In genomic region chr3:29758108-29759020, GRCh38 we compare ENCODE assay signal across 11 cellular contexts.
DNase-seq lines count a peak whose midpoint lies in the region; ATAC-seq, FAIRE-seq and TF ChIP-seq lines count a peak whose summit lies in the region.
"Had no signal": no experiment of that assay in that cellular context is flagged by ENCODE, and none has a peak within 500 bp of the region (broad histone marks: within the 10 kb centered on the region; RNA-seq: fewer than 3 reads in every experiment).

No MANE protein-coding gene starts in this region.

- TF ChIP-seq CTCF in HFFc6 (IDR thresholded peaks at IDR 0.05) (no peak), brain microvascular endothelial cell (IDR thresholded peaks at IDR 0.05; ENCODE audit: low read depth, low read length, missing control alignments) (no peak), keratinocyte (optimal IDR thresholded peaks at IDR 0.05 in 1 of 3, IDR thresholded peaks at IDR 0.05 in 1 of 3, conservative IDR thresholded peaks at IDR 0.05 in 1 of 3; ENCODE audit: extremely low read depth in 1 of 3, insufficient read depth in 2 of 3, low read length in 3 of 3) (no peak), smooth muscle cell (IDR thresholded peaks at IDR 0.05; ENCODE audit: borderline replicate concordance, insufficient read depth, poor library complexity, severe bottlenecking) (no peak)

- H3K9ac ChIP-seq in keratinocyte (ENCODE audit: control insufficient read depth, extremely low read depth, insufficient read depth, low read length) (no peak overlapping the region), smooth muscle cell (ENCODE audit: low read depth) (no peak overlapping the region)

- H3K9me3 ChIP-seq in keratinocyte (ENCODE audit: control insufficient read depth, low read depth, low read length) (no peaks in the 10 kb centered on the region), smooth muscle cell (replicated peaks; ENCODE audit: low read depth) (no peaks in the 10 kb centered on the region)

- H3K36me3 ChIP-seq in brain microvascular endothelial cell (replicated peaks): no peaks in the 10 kb centered on the region
- no peaks in the 10 kb centered on the region for H3K36me3 ChIP-seq in keratinocyte (ENCODE audit: control insufficient read depth in 2 of 2, extremely low read depth in 1 of 2, insufficient read depth in 2 of 2, low read length in 2 of 2)
- no peaks in the 10 kb centered on the region for H3K36me3 ChIP-seq in smooth muscle cell (ENCODE audit: low read depth)

- peaks cover 9% of the 10 kb centered on the region for H3F3A ChIP-seq in smooth muscle cell (ENCODE audit: low read depth)

- H3K27me3 ChIP-seq in brain microvascular endothelial cell (replicated peaks): no peaks in the 10 kb centered on the region
- no peaks in the 10 kb centered on the region for H3K27me3 ChIP-seq in keratinocyte (ENCODE audit: control insufficient read depth, extremely low read depth, insufficient read depth, low read length)
- no peaks in the 10 kb centered on the region for H3K27me3 ChIP-seq in smooth muscle cell (ENCODE audit: low read depth)

- H3K4me3 Mint-ChIP-seq in HFFc6: peak overlapping the region; percentile 29
- H3K4me3 Mint-ChIP-seq: activated T-cell treated with anti-CD3 and anti-CD28 coated beads, Interleukin-2, amount 50 U/mL, for 24 hours had no signal

- no peaks in the 10 kb centered on the region; the same call in 1 of the 2 replicates for H3K36me3 Mint-ChIP-seq in HFFc6 (ENCODE audit: low read depth)

- H3K27ac ChIP-seq in brain microvascular endothelial cell (peak overlapping the region; percentile 70), keratinocyte (ENCODE audit: control insufficient read depth, insufficient read depth, low read length) (peak overlapping the region; percentile 62), smooth muscle cell (ENCODE audit: low read depth) (peak overlapping the region; percentile 76)
- H3K27ac ChIP-seq: SK-N-MC had no signal

- no peaks in the 10 kb centered on the region for H3K9me3 Mint-ChIP-seq in HFFc6
- H3K9me3 Mint-ChIP-seq: activated T-cell treated with anti-CD3 and anti-CD28 coated beads, Interleukin-2, amount 50 U/mL, for 24 hours had no signal

- peaks cover 73% of the 10 kb centered on the region for H3K4me1 Mint-ChIP-seq in HFFc6 (ENCODE audit: low read depth)

- ATAC-seq in GM21825 (IDR thresholded peaks at IDR 0.05; ENCODE audit: unreplicated experiment): no peak
- ATAC-seq in GM21447 (IDR thresholded peaks at IDR 0.05; ENCODE audit: unreplicated experiment): no peak

- no peak overlapping the region for H3K4me3 ChIP-seq in brain microvascular endothelial cell (ENCODE audit: low read depth, low read length)
- H3K4me3 ChIP-seq in keratinocyte (ENCODE audit: control insufficient read depth in 2 of 3, extremely low read depth in 1 of 3, insufficient read depth in 2 of 3, low read depth in 1 of 3, low read length in 3 of 3): peak overlapping the region in 1 of 3 experiments; percentile 11
- no peak overlapping the region for H3K4me3 ChIP-seq in smooth muscle cell
- H3K4me3 ChIP-seq: SK-N-MC had no signal

- peak overlapping the region; percentile 83 for H3K27ac Mint-ChIP-seq in HFFc6
- H3K27ac Mint-ChIP-seq: activated T-cell treated with anti-CD3 and anti-CD28 coated beads, Interleukin-2, amount 50 U/mL, for 24 hours had no signal

- DNase-seq in HFFc6: peak; percentile 63
- no peak for DNase-seq in brain microvascular endothelial cell
- no peak for DNase-seq in keratinocyte (ENCODE audit: low read depth, low spot score)
- DNase-seq in smooth muscle cell (lab: John Stamatoyannopoulos, UW; ENCODE audit: unreplicated experiment): no peak
- DNase-seq in NCI-H1048 (lab: John Stamatoyannopoulos, UW): no peak
- DNase-seq in NCI-H1105 (lab: John Stamatoyannopoulos, UW): no peak
- DNase-seq: activated T-cell treated with anti-CD3 and anti-CD28 coated beads, Interleukin-2, amount 50 U/mL, for 24 hours; erythroblast had no signal

- WGBS in smooth muscle cell (ENCODE audit: low lambda C conversion rate): 32% methylated on average over 4 of the region's 4 CpGs

- no peaks in the 10 kb centered on the region for H4K20me1 ChIP-seq in keratinocyte (ENCODE audit: control insufficient read depth, extremely low read depth, insufficient read depth, low read length)
- no peaks in the 10 kb centered on the region for H4K20me1 ChIP-seq in smooth muscle cell (ENCODE audit: low read depth)

- H3K27me3 Mint-ChIP-seq in HFFc6 (ENCODE audit: insufficient read depth): no peaks in the 10 kb centered on the region; the same call in 1 of the 2 replicates

- H3K4me2 ChIP-seq in keratinocyte (ENCODE audit: control insufficient read depth, extremely low read depth, insufficient read depth, low read depth, low read length) (peak overlapping the region; percentile 58), smooth muscle cell (peak overlapping the region; percentile 57)

- peak; percentile 56 for FAIRE-seq in keratinocyte (lab: Jason Lieb, UNC)

- no peaks in the 10 kb centered on the region for H3K9me1 ChIP-seq in keratinocyte (ENCODE audit: control insufficient read depth, extremely low read depth, insufficient read depth, low read length)

- peaks cover 33% of the 10 kb centered on the region for H3K4me1 ChIP-seq in keratinocyte (ENCODE audit: control insufficient read depth, extremely low read depth, insufficient read depth, low read length)
- peaks cover 40% of the 10 kb centered on the region for H3K4me1 ChIP-seq in smooth muscle cell (ENCODE audit: low read depth)

- no peaks in the 10 kb centered on the region for H3K79me2 ChIP-seq in keratinocyte (ENCODE audit: control insufficient read depth, insufficient read depth, low read length)
- no peaks in the 10 kb centered on the region for H3K79me2 ChIP-seq in smooth muscle cell (ENCODE audit: low read depth)

- in situ Hi-C loops in brain microvascular endothelial cell (cut with HindIII; ENCODE audit: low pct_ligation_motif_present, low sequenced_read_pairs): loop anchor here (25.0 kb wide), 1 partner anchor 471 kb away; the partner anchor contains the start of gene RBMS3

- dilution Hi-C loops in keratinocyte (cut with MboI; ENCODE audit: extremely low pct_ligation_motif_present, low sequenced_read_pairs): no loop called here

- H2AFZ ChIP-seq in keratinocyte (ENCODE audit: control insufficient read depth, low read length): peak overlapping the region; percentile 28
- H2AFZ ChIP-seq in smooth muscle cell (ENCODE audit: low read depth): no peak overlapping the region
